ENCODE assay signal across 33 cellular contexts in the genomic region with DNA sequence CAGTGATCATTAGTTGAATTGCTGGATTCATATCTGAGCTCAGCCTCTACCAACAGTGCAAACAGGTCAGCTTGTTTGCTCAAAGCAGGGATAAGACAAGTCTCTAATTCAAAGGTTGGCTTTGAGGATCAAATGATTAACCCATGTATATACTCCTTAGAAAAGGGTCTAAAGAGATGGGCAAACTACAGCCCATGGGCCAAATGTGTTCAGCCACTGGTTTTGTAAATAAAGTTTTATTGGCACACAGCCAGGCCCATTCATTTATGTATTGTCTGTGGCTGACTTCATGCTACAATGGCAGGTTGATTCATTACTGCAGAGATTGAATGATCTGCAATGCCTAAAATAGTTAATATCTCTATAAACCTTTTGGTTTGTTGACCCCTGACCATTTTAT. TPM values are rescaled to one million over a fixed set of nuclear protein-coding genes. Genes with fewer than 3 reads are reported as not detected.
"Had no signal": no experiment of that assay in that cellular context is flagged by ENCODE, and none has a peak within 500 bp of the region (broad histone marks: within the 10 kb centered on the region; RNA-seq: fewer than 3 reads in every experiment).

No MANE protein-coding gene starts in this region.

- H3K4me3 ChIP-seq: coronary artery, dorsolateral prefrontal cortex, esophagus squamous epithelium, gastrocnemius medialis, heart right ventricle, left lung, lower lobe of right lung, mucosa of descending colon had no signal

- H3K36me3 ChIP-seq: esophagus squamous epithelium, gastrocnemius medialis, heart right ventricle, left lung, lower lobe of right lung had no signal

- H3K27ac Mint-ChIP-seq: effector memory CD8-positive, alpha-beta T cell; endodermal cell; mesothelial cell of epicardium had no signal

- H3K27ac ChIP-seq: coronary artery, dorsolateral prefrontal cortex, epithelial cell of prostate, esophagus squamous epithelium, gastrocnemius medialis, heart right ventricle, left lung, lower lobe of right lung had no signal

- H3K4me3 Mint-ChIP-seq: effector memory CD8-positive, alpha-beta T cell; endodermal cell; mesothelial cell of epicardium had no signal

- H3K9me3 Mint-ChIP-seq: endodermal cell had no signal

- FAIRE-seq: colon, endometrium, islet of Langerhans, keratinocyte had no signal

- ATAC-seq: effector memory CD8-positive, alpha-beta T cell; esophagus mucosa; gastrocnemius medialis; heart right ventricle; left cardiac atrium; left lung; left ventricle myocardium superior; lower lobe of right lung; mucosa of descending colon had no signal

- DNase-seq: dermis blood vessel endothelial cell; dorsolateral prefrontal cortex; effector CD8-positive, alpha-beta T cell; effector memory CD8-positive, alpha-beta T cell; endodermal cell; erythroblast; esophagus squamous epithelium; foreskin fibroblast; foreskin melanocyte; gastrocnemius medialis; glutamatergic neuron; heart right ventricle; hippocampal formation; left cardiac atrium; left ventricle myocardium superior; lower lobe of right lung; mesenchymal stem cell; mucosa of descending colon had no signal

- H3K36me3 Mint-ChIP-seq: mesothelial cell of epicardium had no signal

- H3K9me3 ChIP-seq: esophagus squamous epithelium, gastrocnemius medialis, heart right ventricle, left lung, lower lobe of right lung, mucosa of descending colon had no signal

- H3K27me3 ChIP-seq: gastrocnemius medialis, left lung had no signal

- H3K4me1 ChIP-seq: esophagus squamous epithelium, heart right ventricle, left lung, lower lobe of right lung had no signal

- H3K4me1 Mint-ChIP-seq: mesothelial cell of epicardium had no signal

RNA-seq across cellular contexts. Expression of gene SERPINA4, which starts 3.1 kb away (rescaled TPM):
- total RNA-seq: dermis blood vessel endothelial cell, dorsolateral prefrontal cortex, endodermal cell, esophagus mucosa, esophagus squamous epithelium, glomerular endothelial cell, heart right ventricle, kidney epithelial cell, left cardiac atrium, left lung, left ventricle myocardium superior, lower leg skin, lower lobe of right lung, lung microvascular endothelial cell, mesenteric fat pad, mesothelial cell of epicardium, mucosa of descending colon, myocyte had no signal
- polyA plus RNA-seq: heart right ventricle, keratinocyte had no signal

RNA-seq across cellular contexts. Expression of gene SERPINA5, which starts 16.8 kb away (rescaled TPM):
- total RNA-seq: myocyte had no signal
- polyA plus RNA-seq: keratinocyte had no signal

RNA-seq across cellular contexts. Expression of gene SERPINA3, which starts 47.8 kb away (rescaled TPM):
- total RNA-seq: lung microvascular endothelial cell had no signal

RNA-seq across cellular contexts. Expression of gene SERPINA12, which starts 55.1 kb away (rescaled TPM):
- total RNA-seq: dermis blood vessel endothelial cell, dorsolateral prefrontal cortex, endodermal cell, esophagus mucosa, esophagus squamous epithelium, gastrocnemius medialis, glomerular endothelial cell, heart right ventricle, kidney epithelial cell, left cardiac atrium, left lung, left ventricle myocardium superior, lower lobe of right lung, lung microvascular endothelial cell, mesenteric fat pad, mesothelial cell of epicardium, mucosa of descending colon, myocyte had no signal
- polyA plus RNA-seq: heart right ventricle had no signal
